16 cellular contexts compared by ENCODE assay signal in the genomic region with DNA sequence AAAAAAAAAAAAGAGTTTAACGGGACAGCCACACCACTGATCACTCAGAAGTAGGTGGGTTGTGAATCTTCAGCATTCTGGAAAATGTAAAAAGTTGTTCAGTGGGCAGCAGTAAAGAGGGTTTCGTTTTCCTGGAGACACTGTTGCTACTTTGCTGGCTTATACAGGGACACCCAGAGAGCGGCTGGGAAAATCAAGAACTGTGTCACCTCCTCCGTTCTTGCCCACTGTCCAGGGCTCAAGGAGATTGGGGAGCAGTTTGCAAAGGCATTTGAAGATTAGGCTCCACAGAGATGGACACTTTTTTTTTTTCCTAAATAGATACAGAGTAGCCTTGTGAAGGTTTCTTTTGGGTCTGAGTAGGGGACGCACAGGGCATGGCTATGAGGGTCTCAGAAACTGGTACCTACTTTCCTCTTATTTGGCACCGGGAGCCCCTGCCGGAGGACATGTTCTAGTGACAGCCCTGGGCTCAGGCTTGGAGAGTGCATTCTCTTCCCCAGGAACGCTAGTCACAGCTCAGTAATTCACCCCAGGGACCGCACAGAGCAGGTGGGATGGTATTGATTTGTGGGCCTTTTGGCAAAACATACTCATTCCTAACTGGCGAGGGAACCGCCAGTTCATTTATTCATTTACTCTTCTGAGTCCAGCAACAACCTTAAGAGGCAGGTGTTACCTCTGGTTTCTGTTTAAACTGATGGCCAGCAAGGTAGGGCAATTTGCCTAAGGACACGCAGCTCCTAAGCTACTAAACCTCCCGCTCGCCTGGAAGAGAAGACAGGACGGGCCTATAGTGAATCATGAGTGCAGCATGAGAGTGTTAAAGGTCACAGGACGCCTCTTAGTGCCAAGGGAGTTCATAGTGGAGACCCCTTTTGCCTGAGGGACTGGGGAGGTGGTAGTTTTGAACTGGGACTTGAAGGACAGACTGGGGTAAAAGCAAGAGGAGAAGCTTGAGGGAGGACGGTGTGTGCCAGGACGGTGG. TPM values are rescaled to one million over a fixed set of nuclear protein-coding genes. Genes with fewer than 3 reads are reported as not detected.
DNase-seq lines count a peak whose midpoint lies in the region; ATAC-seq and TF ChIP-seq lines count a peak whose summit lies in the region.
"Had no signal": no experiment of that assay in that cellular context is flagged by ENCODE, and none has a peak within 500 bp of the region (broad histone marks: within the 10 kb centered on the region; RNA-seq: fewer than 3 reads in every experiment).

No MANE protein-coding gene starts in this region.

- peak overlapping the region in 2 of 3 donors; percentile 50 to 56 for H3K27ac Mint-ChIP-seq in IgD-negative memory B cell
- H3K27ac Mint-ChIP-seq in glutamatergic neuron (ENCODE audit: unreplicated experiment): peak overlapping the region; percentile 9
- H3K27ac Mint-ChIP-seq in endodermal cell: no peak overlapping the region
- H3K27ac Mint-ChIP-seq: mesothelial cell of epicardium; T-helper 1 cell treated with Interleukin-12 subunit alpha and Interleukin-12 subunit beta and Interleukin-4 antibody, amounts not matched to agents 30 μg/mL and 1 μg/mL, for 36 hours had no signal

- TF ChIP-seq CTCF in glutamatergic neuron (IDR thresholded peaks at IDR 0.05; ENCODE audit: partially characterized antibody, unreplicated experiment) (no peak), endodermal cell (conservative IDR thresholded peaks at IDR 0.05) (no peak), GM20000 (IDR thresholded peaks at IDR 0.05; ENCODE audit: extremely low read depth, missing control alignments) (no peak)

- H3K4me1 Mint-ChIP-seq in IgD-negative memory B cell (peaks cover 16 to 30% (median 28%) of the 10 kb centered on the region in 3 donors), glutamatergic neuron (ENCODE audit: low read depth, unreplicated experiment) (peaks cover 34% of the 10 kb centered on the region), endodermal cell (peaks cover 18% of the 10 kb centered on the region)

- H3K4me1 ChIP-seq in BLaER1 (peaks cover 100% of the 10 kb centered on the region), endodermal cell (ENCODE audit: control insufficient read depth, insufficient read depth, low read length) (peaks cover 3% of the 10 kb centered on the region)
- H3K4me1 ChIP-seq: prostate gland had no signal

- 90 to 95% methylated on average over 16 to 18 of the region's 18 CpGs for WGBS in endodermal cell (ENCODE audit: insufficient coverage in 1 of 2, insufficient read length in 1 of 2), 2 experiments

- DNase-seq in NCI-H2196 treated with DMSO at 0.1 percent for 48 hours (lab: John Stamatoyannopoulos, UW; ENCODE audit: unreplicated experiment): peak; percentile 15
- DNase-seq in glutamatergic neuron: peak; percentile 68
- no peak for DNase-seq in endodermal cell
- no peak for DNase-seq in GM20000 (ENCODE audit: low spot score)
- no peak for DNase-seq in NCI-H2227 (lab: John Stamatoyannopoulos, UW; ENCODE audit: unreplicated experiment)
- DNase-seq: activated CD4-positive, alpha-beta T cell treated with anti-CD3 and anti-CD28 coated beads for 48 hours; AML-193; stimulated activated CD4-positive, alpha-beta T cell treated with anti-CD3 and anti-CD28 coated beads, Interleukin-2, amount 100 ng/mL, for 24 hours; stimulated activated naive CD4-positive, alpha-beta T cell had no signal

- H4K20me1 ChIP-seq in BLaER1: peaks cover 94% of the 10 kb centered on the region

- H3K4me3 Mint-ChIP-seq in IgD-negative memory B cell (no peak overlapping the region), glutamatergic neuron (ENCODE audit: unreplicated experiment) (peak overlapping the region; percentile 35), endodermal cell (no peak overlapping the region)
- H3K4me3 Mint-ChIP-seq: central memory CD8-positive, alpha-beta T cell; mesothelial cell of epicardium; T-helper 1 cell treated with Interleukin-12 subunit alpha and Interleukin-12 subunit beta and Interleukin-4 antibody, amounts not matched to agents 30 μg/mL and 1 μg/mL, for 36 hours had no signal

- H3K27me3 ChIP-seq in BLaER1 (no peaks in the 10 kb centered on the region), endodermal cell (ENCODE audit: control insufficient read depth, insufficient read depth, low read length, poor library complexity, severe bottlenecking) (no peaks in the 10 kb centered on the region)

- peak overlapping the region; percentile 70 for H3K4me2 ChIP-seq in BLaER1

- H3K36me3 ChIP-seq in BLaER1 (peaks cover 26% of the 10 kb centered on the region; the same call in 1 of the 2 replicates), endodermal cell (ENCODE audit: control insufficient read depth, insufficient read depth, low read length) (no peaks in the 10 kb centered on the region)
- H3K36me3 ChIP-seq: prostate gland had no signal

- H3K4me3 ChIP-seq in BLaER1 (no peak overlapping the region), endodermal cell (ENCODE audit: low read length) (no peak overlapping the region)
- H3K4me3 ChIP-seq: prostate gland had no signal

- H3K27me3 Mint-ChIP-seq in IgD-negative memory B cell (no peaks in the 10 kb centered on the region), glutamatergic neuron (ENCODE audit: unreplicated experiment) (peaks cover 11% of the 10 kb centered on the region), endodermal cell (ENCODE audit: insufficient read depth) (peaks cover 19% of the 10 kb centered on the region)
- H3K27me3 Mint-ChIP-seq: central memory CD8-positive, alpha-beta T cell had no signal

- H3K9me3 Mint-ChIP-seq in IgD-negative memory B cell (no peaks in the 10 kb centered on the region), glutamatergic neuron (ENCODE audit: unreplicated experiment) (peaks cover 17% of the 10 kb centered on the region), endodermal cell (no peaks in the 10 kb centered on the region)
- H3K9me3 Mint-ChIP-seq: central memory CD8-positive, alpha-beta T cell; mesothelial cell of epicardium; T-helper 1 cell treated with Interleukin-12 subunit alpha and Interleukin-12 subunit beta and Interleukin-4 antibody, amounts not matched to agents 30 μg/mL and 1 μg/mL, for 36 hours had no signal

- ATAC-seq in HG02973 (IDR thresholded peaks at IDR 0.05; ENCODE audit: unreplicated experiment): no peak

- H3K9ac ChIP-seq in BLaER1: peak overlapping the region; percentile 12; the same call in 1 of the 2 replicates
- H3K9ac ChIP-seq in endodermal cell (ENCODE audit: extremely low read depth, low read length, poor library complexity, severe bottlenecking): no peak overlapping the region

- H3K9me3 ChIP-seq in BLaER1 (no peaks in the 10 kb centered on the region), endodermal cell (ENCODE audit: control insufficient read depth, low read length) (no peaks in the 10 kb centered on the region)
- H3K9me3 ChIP-seq: prostate gland had no signal

- H3K27ac ChIP-seq in BLaER1: no peak overlapping the region
- H3K27ac ChIP-seq in endodermal cell (ENCODE audit: low read depth, low read length): no peak overlapping the region
- H3K27ac ChIP-seq: prostate gland had no signal

- H3K36me3 Mint-ChIP-seq in IgD-negative memory B cell (peaks cover 7% of the 10 kb centered on the region), glutamatergic neuron (ENCODE audit: unreplicated experiment) (peaks cover 5% of the 10 kb centered on the region), endodermal cell (ENCODE audit: low read depth) (no peaks in the 10 kb centered on the region)
- H3K36me3 Mint-ChIP-seq: mesothelial cell of epicardium had no signal

RNA-seq across cellular contexts. Expression of a gene that starts 53.1 kb away (rescaled TPM):
- polyA plus RNA-seq in IgD-negative memory B cell: 89.2 TPM
- total RNA-seq in glutamatergic neuron (ENCODE audit: unreplicated experiment): 13.1 TPM
- total RNA-seq in endodermal cell: 1 to 10 TPM; 6.8 to 8.1 TPM
- 17.6 TPM for polyA plus RNA-seq in endodermal cell (2013, experiment 1 of 2)
- polyA plus RNA-seq in endodermal cell (2013, experiment 2 of 2): 14.0 TPM

Comparison
In these comparisons a context has a peak if more than half of its experiments do, and no peak if none do; other contexts are left out.
1. DNase-seq: peak in NCI-H2196 treated with DMSO at 0.1 percent for 48 hours (single experiment) and glutamatergic neuron (single experiment); none in endodermal cell (single experiment), GM20000 (single experiment) and NCI-H2227 (single experiment).